In genomic region chr12:56221757-56222530, GRCh38 we compare ENCODE assay signal across 8 cellular contexts. TPM values are rescaled to one million over a fixed set of nuclear protein-coding genes. Genes with fewer than 3 reads are reported as not detected.
DNase-seq lines count a peak whose midpoint lies in the region; ATAC-seq and TF ChIP-seq lines count a peak whose summit lies in the region.

TSS of gene RNF41 (minus strand) at chr12:56221922. CDS start at chr12:56214047, 7,875 bp downstream.

- H3K27ac ChIP-seq in left ventricle myocardium inferior (replicated peaks): peak within 1 kb of the TSS; percentile 99
- H3K27ac ChIP-seq in prostate gland: peak within 1 kb of the TSS; percentile 99
- peak within 1 kb of the TSS; percentile 97 for H3K27ac ChIP-seq in urinary bladder (ENCODE audit: low read depth)

- 1% methylated on average over 42 of the region's 42 CpGs for WGBS in prostate gland
- under 1% methylated on average over 42 of the region's 42 CpGs for WGBS in urinary bladder

- H3K4me3 Mint-ChIP-seq in T-helper 17 cell: peak within 1 kb of the TSS; percentile 98

- no peaks in the 10 kb centered on the region for H3K27me3 Mint-ChIP-seq in T-helper 17 cell

- H3K27me3 ChIP-seq in left ventricle myocardium inferior (ENCODE audit: low read depth) (no peaks in the 10 kb centered on the region), prostate gland (replicated peaks; ENCODE audit: insufficient read depth) (no peaks in the 10 kb centered on the region)

- DNase-seq in NCI-H1694 treated with DMSO at 0.1 percent for 48 hours (lab: John Stamatoyannopoulos, UW): peak; percentile 87
- peak; percentile 80 to 85 (median 83) for DNase-seq in T-helper 17 cell
- peak; percentile 52 to 98 (median 95) for DNase-seq in amygdala (lab: John Stamatoyannopoulos, UW)
- peak; percentile 97 for DNase-seq in left ventricle myocardium inferior
- DNase-seq in prostate gland (ENCODE audit: low spot score): peak; percentile 98

- TF ChIP-seq CTCF in left ventricle myocardium inferior (IDR thresholded peaks at IDR 0.05; ENCODE audit: borderline replicate concordance): no peak
- peak in 2 of 4 experiments; percentile 27 to 42 for TF ChIP-seq CTCF in prostate gland (IDR thresholded peaks at IDR 0.05)

- intact Hi-C loops in left ventricle myocardium inferior (cut with micrococcal nuclease) (no loop called here), prostate gland (cut with DNase I) (no loop called here)

- peaks cover 3% of the 10 kb centered on the region for H3K36me3 ChIP-seq in left ventricle myocardium inferior
- H3K36me3 ChIP-seq in prostate gland: no peaks in the 10 kb centered on the region
- no peaks in the 10 kb centered on the region for H3K36me3 ChIP-seq in urinary bladder (ENCODE audit: insufficient read depth)

- ATAC-seq in HG02885 (IDR thresholded peaks at IDR 0.05; ENCODE audit: poor library complexity, unreplicated experiment) (peak; percentile 86), T-helper 17 cell (peak; percentile 83)

- H3K4me3 ChIP-seq in left ventricle myocardium inferior: peak within 1 kb of the TSS; percentile 81
- peak within 1 kb of the TSS; percentile 74 to 93 for H3K4me3 ChIP-seq in prostate gland
- peak within 1 kb of the TSS; percentile 66 for H3K4me3 ChIP-seq in urinary bladder (ENCODE audit: low read depth, low read length)

- peaks cover 40% of the 10 kb centered on the region for H3K4me1 Mint-ChIP-seq in T-helper 17 cell

- peak within 1 kb of the TSS; percentile 99 for H3K27ac Mint-ChIP-seq in T-helper 17 cell

- no peaks in the 10 kb centered on the region for H3K36me3 Mint-ChIP-seq in T-helper 17 cell (ENCODE audit: low read depth)

- H3K9me3 ChIP-seq in T-helper 17 cell (ENCODE audit: control insufficient read depth, low read length, poor library complexity, severe bottlenecking): no peaks in the 10 kb centered on the region
- no peaks in the 10 kb centered on the region for H3K9me3 ChIP-seq in left ventricle myocardium inferior (replicated peaks)
- no peaks in the 10 kb centered on the region for H3K9me3 ChIP-seq in prostate gland

- TF ChIP-seq POLR2A in GM15510 (IDR thresholded peaks at IDR 0.05; ENCODE audit: borderline replicate concordance, extremely low read depth, insufficient read length): peak; percentile 95
- TF ChIP-seq POLR2A in prostate gland (IDR thresholded peaks at IDR 0.05): peak; percentile 99

- H3K4me1 ChIP-seq in left ventricle myocardium inferior (peaks cover 63% of the 10 kb centered on the region), prostate gland (replicated peaks) (no peaks in the 10 kb centered on the region), urinary bladder (ENCODE audit: insufficient read depth) (no peaks in the 10 kb centered on the region)

RNA-seq across cellular contexts. Expression of gene RNF41, which starts in this region (rescaled TPM):
- 10 to 100 TPM; 35.5 to 37.4 TPM for total RNA-seq in T-helper 17 cell
- 51.4 TPM for total RNA-seq in left ventricle myocardium inferior
- 10 to 100 TPM; 74.4 to 90.4 TPM for total RNA-seq in prostate gland
- 42.9 TPM for total RNA-seq in urinary bladder
- 37.8 TPM for polyA plus RNA-seq in urinary bladder

Comparison
In these comparisons a context has a peak if more than half of its experiments do, and no peak if none do; other contexts are left out.
1. Peak in every context shown above with its lines: DNase-seq, ATAC-seq, H3K4me3 ChIP-seq and H3K27ac ChIP-seq.